25 cellular contexts compared by ENCODE assay signal in genomic region chr14:104718871-104719270, GRCh38.
"Had no signal": no experiment of that assay in that cellular context is flagged by ENCODE, and none has a peak within 500 bp of the region (broad histone marks: within the 10 kb centered on the region; RNA-seq: fewer than 3 reads in every experiment).

No MANE protein-coding gene starts in this region.

- H3K4me3 Mint-ChIP-seq: central memory CD8-positive, alpha-beta T cell; dendritic cell treated with granulocyte-macrophage colony-stimulating factor and Interleukin-4, amounts not matched to agents 40 ng/mL and 50 ng/mL, for 4 days; endodermal cell; naive thymus-derived CD4-positive, alpha-beta T cell; nephron; stimulated activated memory B cell treated with anti-CD40 and anti-IgM and Interleukin-4, amounts not matched to agents 10 μg/mL and 1 μg/mL and 100 μg/mL, for 72 hours had no signal

- DNase-seq: colonic mucosa; effector CD8-positive, alpha-beta T cell; endodermal cell; foreskin fibroblast; glutamatergic neuron; mesendoderm; midbrain; naive thymus-derived CD4-positive, alpha-beta T cell; pancreas; spleen; stimulated activated CD4-positive, alpha-beta T cell treated with anti-CD3 and anti-CD28 coated beads, Interleukin-4, amount 100 ng/mL, for 4 hours; stimulated activated naive CD8-positive, alpha-beta T cell treated with anti-CD3 and anti-CD28 coated beads, Interleukin-15, Interleukin-2, amounts not matched to agents 100 U/mL and 50 U/mL, for 24 hours; substantia nigra; testis had no signal

- H3K27ac Mint-ChIP-seq: dendritic cell treated with granulocyte-macrophage colony-stimulating factor and Interleukin-4, amounts not matched to agents 40 ng/mL and 50 ng/mL, for 4 days; endodermal cell; naive thymus-derived CD4-positive, alpha-beta T cell; nephron had no signal

- H3K9me3 Mint-ChIP-seq: central memory CD8-positive, alpha-beta T cell; dendritic cell treated with granulocyte-macrophage colony-stimulating factor and Interleukin-4, amounts not matched to agents 40 ng/mL and 50 ng/mL, for 4 days; endodermal cell; naive thymus-derived CD4-positive, alpha-beta T cell; nephron; stimulated activated memory B cell treated with anti-CD40 and anti-IgM and Interleukin-4, amounts not matched to agents 10 μg/mL and 1 μg/mL and 100 μg/mL, for 72 hours had no signal

- H3K4me3 ChIP-seq: colonic mucosa, pancreas, spleen, testis, tibial nerve, upper lobe of left lung had no signal

- H3K27me3 Mint-ChIP-seq: central memory CD8-positive, alpha-beta T cell; dendritic cell treated with granulocyte-macrophage colony-stimulating factor and Interleukin-4, amounts not matched to agents 40 ng/mL and 50 ng/mL, for 4 days; naive thymus-derived CD4-positive, alpha-beta T cell; stimulated activated memory B cell treated with anti-CD40 and anti-IgM and Interleukin-4, amounts not matched to agents 10 μg/mL and 1 μg/mL and 100 μg/mL, for 72 hours had no signal

- H3K36me3 ChIP-seq: colonic mucosa, neutrophil had no signal

- H3K27ac ChIP-seq: colonic mucosa, epithelial cell of prostate, neutrophil, pancreas, spleen, testis, upper lobe of left lung had no signal

- H3K4me1 ChIP-seq: testis had no signal

- H3K9me3 ChIP-seq: colonic mucosa, neutrophil, pancreas, spleen, testis, tibial nerve, upper lobe of left lung had no signal

- H3K4me1 Mint-ChIP-seq: central memory CD8-positive, alpha-beta T cell had no signal

- ATAC-seq: esophagus mucosa; left lobe of liver; naive thymus-derived CD4-positive, alpha-beta T cell; pancreas; sciatic nerve; stimulated activated memory B cell treated with anti-CD40 and anti-IgM and Interleukin-4, amounts not matched to agents 10 μg/mL and 1 μg/mL and 100 μg/mL, for 72 hours; stimulated activated naive CD8-positive, alpha-beta T cell treated with anti-CD3 and anti-CD28 coated beads, Interleukin-15, Interleukin-2, amounts not matched to agents 100 U/mL and 50 U/mL, for 24 hours had no signal

- H3K27me3 ChIP-seq: colonic mucosa, pancreas, spleen, testis, tibial nerve, upper lobe of left lung had no signal
